In genomic region chr16:81035398-81035974, GRCh38 we compare ENCODE assay signal across 1 cellular context.
TF ChIP-seq lines count a peak whose summit lies in the region.

A gene with protein sequence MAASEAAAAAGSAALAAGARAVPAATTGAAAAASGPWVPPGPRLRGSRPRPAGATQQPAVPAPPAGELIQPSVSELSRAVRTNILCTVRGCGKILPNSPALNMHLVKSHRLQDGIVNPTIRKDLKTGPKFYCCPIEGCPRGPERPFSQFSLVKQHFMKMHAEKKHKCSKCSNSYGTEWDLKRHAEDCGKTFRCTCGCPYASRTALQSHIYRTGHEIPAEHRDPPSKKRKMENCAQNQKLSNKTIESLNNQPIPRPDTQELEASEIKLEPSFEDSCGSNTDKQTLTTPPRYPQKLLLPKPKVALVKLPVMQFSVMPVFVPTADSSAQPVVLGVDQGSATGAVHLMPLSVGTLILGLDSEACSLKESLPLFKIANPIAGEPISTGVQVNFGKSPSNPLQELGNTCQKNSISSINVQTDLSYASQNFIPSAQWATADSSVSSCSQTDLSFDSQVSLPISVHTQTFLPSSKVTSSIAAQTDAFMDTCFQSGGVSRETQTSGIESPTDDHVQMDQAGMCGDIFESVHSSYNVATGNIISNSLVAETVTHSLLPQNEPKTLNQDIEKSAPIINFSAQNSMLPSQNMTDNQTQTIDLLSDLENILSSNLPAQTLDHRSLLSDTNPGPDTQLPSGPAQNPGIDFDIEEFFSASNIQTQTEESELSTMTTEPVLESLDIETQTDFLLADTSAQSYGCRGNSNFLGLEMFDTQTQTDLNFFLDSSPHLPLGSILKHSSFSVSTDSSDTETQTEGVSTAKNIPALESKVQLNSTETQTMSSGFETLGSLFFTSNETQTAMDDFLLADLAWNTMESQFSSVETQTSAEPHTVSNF (plus strand): TSS chr16:81035842. CDS start chr16:81035871, 29 bp downstream.

TF ChIP-seq in K562, 482 proteins besides CTCF, POLR2A, EP300 and RAD21 (continued from another document):
- peak; percentile 80; the same call in 1 of the 2 replicates for TF ChIP-seq SMAD4 (CRISPR knock-in tag; conservative IDR thresholded peaks at IDR 0.05)
- TF ChIP-seq ETV6 (IDR thresholded peaks at IDR 0.05; ENCODE audit: borderline replicate concordance in 1 of 2, low read depth in 2 of 2, low read length in 1 of 2) = no peak
- TF ChIP-seq ETV6 (CRISPR knock-in tag; IDR thresholded peaks at IDR 0.05; ENCODE audit: borderline replicate concordance) = no peak
- TF ChIP-seq, protein P1, sequence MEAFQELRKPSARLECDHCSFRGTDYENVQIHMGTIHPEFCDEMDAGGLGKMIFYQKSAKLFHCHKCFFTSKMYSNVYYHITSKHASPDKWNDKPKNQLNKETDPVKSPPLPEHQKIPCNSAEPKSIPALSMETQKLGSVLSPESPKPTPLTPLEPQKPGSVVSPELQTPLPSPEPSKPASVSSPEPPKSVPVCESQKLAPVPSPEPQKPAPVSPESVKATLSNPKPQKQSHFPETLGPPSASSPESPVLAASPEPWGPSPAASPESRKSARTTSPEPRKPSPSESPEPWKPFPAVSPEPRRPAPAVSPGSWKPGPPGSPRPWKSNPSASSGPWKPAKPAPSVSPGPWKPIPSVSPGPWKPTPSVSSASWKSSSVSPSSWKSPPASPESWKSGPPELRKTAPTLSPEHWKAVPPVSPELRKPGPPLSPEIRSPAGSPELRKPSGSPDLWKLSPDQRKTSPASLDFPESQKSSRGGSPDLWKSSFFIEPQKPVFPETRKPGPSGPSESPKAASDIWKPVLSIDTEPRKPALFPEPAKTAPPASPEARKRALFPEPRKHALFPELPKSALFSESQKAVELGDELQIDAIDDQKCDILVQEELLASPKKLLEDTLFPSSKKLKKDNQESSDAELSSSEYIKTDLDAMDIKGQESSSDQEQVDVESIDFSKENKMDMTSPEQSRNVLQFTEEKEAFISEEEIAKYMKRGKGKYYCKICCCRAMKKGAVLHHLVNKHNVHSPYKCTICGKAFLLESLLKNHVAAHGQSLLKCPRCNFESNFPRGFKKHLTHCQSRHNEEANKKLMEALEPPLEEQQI (IDR thresholded peaks at IDR 0.05) = no peak
- TF ChIP-seq ZFX (CRISPR knock-in tag; IDR thresholded peaks at IDR 0.05) = no peak
- TF ChIP-seq, protein P2, sequence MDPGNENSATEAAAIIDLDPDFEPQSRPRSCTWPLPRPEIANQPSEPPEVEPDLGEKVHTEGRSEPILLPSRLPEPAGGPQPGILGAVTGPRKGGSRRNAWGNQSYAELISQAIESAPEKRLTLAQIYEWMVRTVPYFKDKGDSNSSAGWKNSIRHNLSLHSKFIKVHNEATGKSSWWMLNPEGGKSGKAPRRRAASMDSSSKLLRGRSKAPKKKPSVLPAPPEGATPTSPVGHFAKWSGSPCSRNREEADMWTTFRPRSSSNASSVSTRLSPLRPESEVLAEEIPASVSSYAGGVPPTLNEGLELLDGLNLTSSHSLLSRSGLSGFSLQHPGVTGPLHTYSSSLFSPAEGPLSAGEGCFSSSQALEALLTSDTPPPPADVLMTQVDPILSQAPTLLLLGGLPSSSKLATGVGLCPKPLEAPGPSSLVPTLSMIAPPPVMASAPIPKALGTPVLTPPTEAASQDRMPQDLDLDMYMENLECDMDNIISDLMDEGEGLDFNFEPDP (CRISPR knock-in tag; IDR thresholded peaks at IDR 0.05) = no peak
- no peak for TF ChIP-seq NCOA2 (IDR thresholded peaks at IDR 0.05; ENCODE audit: partially characterized antibody in 2 of 2)
- peak; percentile 28; the same call in 1 of the 2 replicates for TF ChIP-seq ZNF384 (IDR thresholded peaks at IDR 0.05; ENCODE audit: low read depth, low read length)
- TF ChIP-seq HDAC6 (IDR thresholded peaks at IDR 0.05; ENCODE audit: low read depth, low read length) = no peak
- no peak for TF ChIP-seq TCF7 (IDR thresholded peaks at IDR 0.05; ENCODE audit: borderline replicate concordance)
- TF ChIP-seq EHMT2 (IDR thresholded peaks at IDR 0.05) = no peak
- TF ChIP-seq TEAD1 (CRISPR knock-in tag; IDR thresholded peaks at IDR 0.05) = 0 out of 4 replicates have a peak, but pooled peaks of 1 of the 2 experiments have one; percentile 6
- TF ChIP-seq, protein P3, sequence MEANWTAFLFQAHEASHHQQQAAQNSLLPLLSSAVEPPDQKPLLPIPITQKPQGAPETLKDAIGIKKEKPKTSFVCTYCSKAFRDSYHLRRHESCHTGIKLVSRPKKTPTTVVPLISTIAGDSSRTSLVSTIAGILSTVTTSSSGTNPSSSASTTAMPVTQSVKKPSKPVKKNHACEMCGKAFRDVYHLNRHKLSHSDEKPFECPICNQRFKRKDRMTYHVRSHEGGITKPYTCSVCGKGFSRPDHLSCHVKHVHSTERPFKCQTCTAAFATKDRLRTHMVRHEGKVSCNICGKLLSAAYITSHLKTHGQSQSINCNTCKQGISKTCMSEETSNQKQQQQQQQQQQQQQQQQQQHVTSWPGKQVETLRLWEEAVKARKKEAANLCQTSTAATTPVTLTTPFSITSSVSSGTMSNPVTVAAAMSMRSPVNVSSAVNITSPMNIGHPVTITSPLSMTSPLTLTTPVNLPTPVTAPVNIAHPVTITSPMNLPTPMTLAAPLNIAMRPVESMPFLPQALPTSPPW (CRISPR knock-in tag; IDR thresholded peaks at IDR 0.05) = peak; percentile 65
- no peak for TF ChIP-seq SIRT6 (IDR thresholded peaks at IDR 0.05; ENCODE audit: low read depth, low read length)
- TF ChIP-seq NR3C1 (CRISPR knock-in tag; IDR thresholded peaks at IDR 0.05) = no peak
- TF ChIP-seq HMGXB4 (CRISPR knock-in tag; IDR thresholded peaks at IDR 0.05) = peak; percentile 67; the same call in 1 of the 2 replicates
- no peak for TF ChIP-seq ZNF445 (CRISPR knock-in tag; IDR thresholded peaks at IDR 0.05; ENCODE audit: low read depth)
- no peak for TF ChIP-seq ZNF511 (CRISPR knock-in tag; IDR thresholded peaks at IDR 0.05)
- no peak for TF ChIP-seq ZNF583 (CRISPR knock-in tag; IDR thresholded peaks at IDR 0.05)
- TF ChIP-seq GATAD2B (IDR thresholded peaks at IDR 0.05; ENCODE audit: borderline replicate concordance) = peak; percentile 94; the same call in 1 of the 2 replicates
- no peak; the same call in 1 of the 2 replicates for TF ChIP-seq ILF3 (IDR thresholded peaks at IDR 0.05; ENCODE audit: borderline replicate concordance)
- no peak for TF ChIP-seq ELF4 (CRISPR knock-in tag; IDR thresholded peaks at IDR 0.05)
- peak; percentile 79 for TF ChIP-seq HMGN3 (IDR thresholded peaks at IDR 0.05; ENCODE audit: borderline replicate concordance, extremely low read depth, insufficient read length, low read depth, low read length)
- TF ChIP-seq CHD7 (IDR thresholded peaks at IDR 0.05; ENCODE audit: low read depth, low read length) = no peak
